ENCODE assay signal across 8 cellular contexts in genomic region chr9:5851445-5851844, GRCh38. TPM values are rescaled to one million over a fixed set of nuclear protein-coding genes. Genes with fewer than 3 reads are reported as not detected.
A peak's percentile ranks its signal among the peaks of the same experiment; 100 is the strongest.
DNase-seq lines count a peak whose midpoint lies in the region; ATAC-seq and TF ChIP-seq lines count a peak whose summit lies in the region.
"Had no signal": no experiment of that assay in that cellular context is flagged by ENCODE, and none has a peak within 500 bp of the region (broad histone marks: within the 10 kb centered on the region; RNA-seq: fewer than 3 reads in every experiment).

No MANE protein-coding gene starts in this region.

- peak overlapping the region; percentile 50 for H3K4me2 ChIP-seq in OCI-LY3 (ENCODE audit: low read length)

- H3K36me3 ChIP-seq in OCI-LY3 (replicated peaks; ENCODE audit: low read depth, low read length): no peaks in the 10 kb centered on the region
- H3K36me3 ChIP-seq: neutrophil had no signal

- TF ChIP-seq CTCF in OCI-LY3 (IDR thresholded peaks at IDR 0.05; ENCODE audit: low read depth, low read length): no peak
- TF ChIP-seq CTCF in epithelial cell of esophagus (IDR thresholded peaks at IDR 0.05; ENCODE audit: insufficient read depth, low read depth, low read length, missing control alignments): no peak

- H3K27ac ChIP-seq in OCI-LY3 (ENCODE audit: low read length): peak overlapping the region; percentile 49
- H3K27ac ChIP-seq: neutrophil had no signal

- peak overlapping the region; percentile 22 for H3K9ac ChIP-seq in OCI-LY3 (ENCODE audit: low read length)

- peaks cover 37% of the 10 kb centered on the region for H3K4me1 ChIP-seq in OCI-LY3 (ENCODE audit: low read length)

- peak; percentile 89 for ATAC-seq in GM19023 (IDR thresholded peaks at IDR 0.05; ENCODE audit: unreplicated experiment)
- ATAC-seq in HG02840 (IDR thresholded peaks at IDR 0.05; ENCODE audit: low FRiP score, unreplicated experiment): peak; percentile 79

- no peaks in the 10 kb centered on the region for H3K27me3 ChIP-seq in OCI-LY3 (ENCODE audit: low read depth, low read length)
- H3K27me3 ChIP-seq: neutrophil had no signal

- no peaks in the 10 kb centered on the region for H3K79me2 ChIP-seq in OCI-LY3 (ENCODE audit: low read length)

- H2AFZ ChIP-seq in OCI-LY3 (ENCODE audit: low read depth, low read length): no peak overlapping the region

- no peaks in the 10 kb centered on the region for H3K9me3 ChIP-seq in OCI-LY3 (ENCODE audit: insufficient read depth, low read length)
- H3K9me3 ChIP-seq: neutrophil had no signal

- peak overlapping the region; percentile 11; the same call in 1 of the 2 replicates for H3K4me3 ChIP-seq in OCI-LY3 (ENCODE audit: low read length)
- no peak overlapping the region for H3K4me3 ChIP-seq in epithelial cell of esophagus (ENCODE audit: low read length)

- no peaks in the 10 kb centered on the region for H4K20me1 ChIP-seq in OCI-LY3 (ENCODE audit: insufficient read depth, low read length)

- DNase-seq in epithelial cell of esophagus (ENCODE audit: low read depth): peak; percentile 95
- DNase-seq in ureter (ENCODE audit: low spot score): peak; percentile 55
- DNase-seq in NCI-H2227 treated with DMSO at 0.1 percent for 48 hours (lab: John Stamatoyannopoulos, UW): no peak
- no peak for DNase-seq in NCI-H1694 treated with DMSO at 0.1 percent for 48 hours (lab: John Stamatoyannopoulos, UW)

RNA-seq across cellular contexts. Expression of gene ERMP1, which starts 18.5 kb away (rescaled TPM):
- 106 TPM for total RNA-seq in ureter

RNA-seq across cellular contexts. Expression of gene MLANA, which starts 39.2 kb away (rescaled TPM):
- not detected for total RNA-seq in ureter

Comparison
In these comparisons a context has a peak if more than half of its experiments do, and no peak if none do; other contexts are left out.
1. DNase-seq: peak in epithelial cell of esophagus (single experiment) and ureter (single experiment); none in NCI-H2227 treated with DMSO at 0.1 percent for 48 hours (single experiment) and NCI-H1694 treated with DMSO at 0.1 percent for 48 hours (single experiment).